ENCODE assay signal across 8 cellular contexts in the genomic region with DNA sequence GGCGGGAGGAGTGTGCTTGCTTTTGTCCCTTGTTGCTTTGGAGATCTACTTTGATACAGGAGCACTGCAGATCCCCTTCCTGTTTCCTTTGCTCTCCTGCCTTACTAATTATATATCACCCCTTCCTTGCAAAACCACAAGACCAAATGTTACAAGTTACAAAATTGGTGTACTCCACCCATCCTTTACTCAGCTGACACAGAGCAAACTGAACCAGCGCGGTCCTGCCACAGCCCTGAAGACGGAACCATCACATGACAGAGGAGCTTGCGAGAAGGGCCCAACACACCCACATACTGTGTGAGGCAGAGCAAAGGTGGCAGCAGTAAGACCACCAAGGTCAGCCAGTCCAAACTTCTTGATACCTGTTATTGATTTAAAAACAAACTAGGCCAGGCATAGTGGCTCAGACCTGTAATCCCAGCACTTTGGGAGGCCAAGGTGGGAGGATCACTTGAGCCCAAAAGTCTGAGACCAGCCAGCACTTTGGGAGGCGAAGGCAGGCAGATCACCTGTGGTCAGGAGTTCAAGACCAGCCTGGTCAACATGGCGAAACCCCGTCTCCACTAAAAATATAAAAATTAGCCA. TPM values are rescaled to one million over a fixed set of nuclear protein-coding genes. Genes with fewer than 3 reads are reported as not detected.
A peak's percentile ranks its signal among the peaks of the same experiment; 100 is the strongest.
DNase-seq lines count a peak whose midpoint lies in the region; ATAC-seq, FAIRE-seq and TF ChIP-seq lines count a peak whose summit lies in the region.

No MANE protein-coding gene starts in this region.

- no peak overlapping the region for H2AFZ ChIP-seq in neural progenitor cell (replicated peaks)

- peaks cover 41% of the 10 kb centered on the region for H3K36me3 Mint-ChIP-seq in stimulated activated effector memory CD8-positive, alpha-beta T cell treated with anti-CD3 and anti-CD28 coated beads, Interleukin-12 subunit alpha, Interleukin-12 subunit beta, amount 100 ng/mL, for 72 hours
- H3K36me3 Mint-ChIP-seq in neural progenitor cell: no peaks in the 10 kb centered on the region

- no peaks in the 10 kb centered on the region for H3K79me2 ChIP-seq in neural progenitor cell (ENCODE audit: low read depth)

- no peaks in the 10 kb centered on the region for H3F3A ChIP-seq in neural progenitor cell (ENCODE audit: low read depth)

- H3K9me3 ChIP-seq in BLaER1 (no peaks in the 10 kb centered on the region), left lung (no peaks in the 10 kb centered on the region), neural progenitor cell (ENCODE audit: low read depth) (no peaks in the 10 kb centered on the region)

- peak overlapping the region; percentile 59 for H3K4me3 Mint-ChIP-seq in stimulated activated effector memory CD8-positive, alpha-beta T cell treated with anti-CD3 and anti-CD28 coated beads, Interleukin-12 subunit alpha, Interleukin-12 subunit beta, amount 100 ng/mL, for 72 hours
- no peak overlapping the region for H3K4me3 Mint-ChIP-seq in neural progenitor cell

- no peaks in the 10 kb centered on the region for H3K9me3 Mint-ChIP-seq in stimulated activated effector memory CD8-positive, alpha-beta T cell treated with anti-CD3 and anti-CD28 coated beads, Interleukin-12 subunit alpha, Interleukin-12 subunit beta, amount 100 ng/mL, for 72 hours
- no peaks in the 10 kb centered on the region for H3K9me3 Mint-ChIP-seq in neural progenitor cell

- H3K4me2 ChIP-seq in BLaER1 (peak overlapping the region; percentile 88), neural progenitor cell (no peak overlapping the region)

- H3K4me1 Mint-ChIP-seq in stimulated activated effector memory CD8-positive, alpha-beta T cell treated with anti-CD3 and anti-CD28 coated beads, Interleukin-12 subunit alpha, Interleukin-12 subunit beta, amount 100 ng/mL, for 72 hours: peaks cover 86% of the 10 kb centered on the region
- H3K4me1 Mint-ChIP-seq in neural progenitor cell: peaks cover 2% of the 10 kb centered on the region

- H3K27ac ChIP-seq in BLaER1: peak overlapping the region; percentile 72
- H3K27ac ChIP-seq in adipose tissue (ENCODE audit: low read depth, low read length): peak overlapping the region; percentile 84
- peak overlapping the region; percentile 79 to 94 for H3K27ac ChIP-seq in left lung
- no peak overlapping the region for H3K27ac ChIP-seq in neural progenitor cell

- H3K27me3 ChIP-seq in BLaER1 (no peaks in the 10 kb centered on the region), left lung (no peaks in the 10 kb centered on the region), neural progenitor cell (no peaks in the 10 kb centered on the region)

- H4K20me1 ChIP-seq in BLaER1 (0 out of 2 replicates have a peak, but pooled peaks cover 1% of the 10 kb centered on the region), neural progenitor cell (ENCODE audit: low read depth) (no peaks in the 10 kb centered on the region)

- peak; percentile 22 for DNase-seq in SW480 (ENCODE audit: low spot score)
- peak; percentile 84 to 88 for DNase-seq in left lung
- peak; percentile 50 to 87 for DNase-seq in stimulated activated effector memory CD8-positive, alpha-beta T cell treated with anti-CD3 and anti-CD28 coated beads, Interleukin-12 subunit alpha, Interleukin-12 subunit beta, amount 100 ng/mL, for 72 hours (ENCODE audit: low spot score in 2 of 2)
- DNase-seq in RCC 7860 (ENCODE audit: low spot score): no peak
- no peak for DNase-seq in neural progenitor cell (ENCODE audit: low spot score)

- ATAC-seq in HG02678 (IDR thresholded peaks at IDR 0.05; ENCODE audit: unreplicated experiment) (peak; percentile 52), left lung (peak; percentile 79)
- ATAC-seq in stimulated activated effector memory CD8-positive, alpha-beta T cell treated with anti-CD3 and anti-CD28 coated beads, Interleukin-12 subunit alpha, Interleukin-12 subunit beta, amount 100 ng/mL, for 72 hours: peak; percentile 91

- peak overlapping the region; percentile 51 for H3K4me3 ChIP-seq in BLaER1
- no peak overlapping the region for H3K4me3 ChIP-seq in left lung
- H3K4me3 ChIP-seq in neural progenitor cell: no peak overlapping the region

- H3K27ac Mint-ChIP-seq in stimulated activated effector memory CD8-positive, alpha-beta T cell treated with anti-CD3 and anti-CD28 coated beads, Interleukin-12 subunit alpha, Interleukin-12 subunit beta, amount 100 ng/mL, for 72 hours: peak overlapping the region; percentile 96
- no peak overlapping the region for H3K27ac Mint-ChIP-seq in neural progenitor cell

- FAIRE-seq in RCC 7860 (lab: Jason Lieb, UNC): no peak

- intact Hi-C loops in left lung (cut with DNase I): no loop called here

- H3K36me3 ChIP-seq in BLaER1 (no peaks in the 10 kb centered on the region), left lung (no peaks in the 10 kb centered on the region), neural progenitor cell (no peaks in the 10 kb centered on the region)

- WGBS in adipose tissue, 3 donors: 51 to 66% (median 54%) methylated on average over 8 of the region's 8 CpGs

- H3K9ac ChIP-seq in BLaER1: peak overlapping the region; percentile 55; the same call in 1 of the 2 replicates
- H3K9ac ChIP-seq in neural progenitor cell: no peak overlapping the region

- TF ChIP-seq CTCF in left lung (IDR thresholded peaks at IDR 0.05) (no peak), neural progenitor cell (IDR thresholded peaks at IDR 0.05) (no peak)

- H3K4me1 ChIP-seq in BLaER1: peaks cover 87% of the 10 kb centered on the region
- peaks cover 28 to 100% of the 10 kb centered on the region in 2 donors for H3K4me1 ChIP-seq in left lung
- no peaks in the 10 kb centered on the region for H3K4me1 ChIP-seq in neural progenitor cell

- no peaks in the 10 kb centered on the region for H3K27me3 Mint-ChIP-seq in neural progenitor cell (ENCODE audit: insufficient read depth, low read depth)

RNA-seq across cellular contexts. Expression of a gene that starts 33.2 kb away (rescaled TPM):
- polyA plus RNA-seq in adipose tissue: 10 to 100 TPM; 23.8 to 42.1 (median 41.7) TPM
- total RNA-seq in left lung (10 to 100 TPM; 65.1 to 96.1 TPM), neural progenitor cell (ENCODE audit: low replicate concordance) (14.8 and 16.0 TPM in 2 replicates)

Comparison
In these comparisons a context has a peak if more than half of its experiments do, and no peak if none do; other contexts are left out.
1. DNase-seq: peak in SW480 (single experiment), left lung (2 of 2) and stimulated activated effector memory CD8-positive, alpha-beta T cell treated with anti-CD3 and anti-CD28 coated beads, Interleukin-12 subunit alpha, Interleukin-12 subunit beta, amount 100 ng/mL, for 72 hours (2 of 2); none in RCC 7860 (single experiment) and neural progenitor cell (single experiment).
2. Peak in every context shown above with its lines, with median percentiles within 50 percentile points of each other: ATAC-seq.